ENCODE assay signal across 8 cellular contexts in genomic region chr13:111115841-111116500, GRCh38. TPM values are rescaled to one million over a fixed set of nuclear protein-coding genes. Genes with fewer than 3 reads are reported as not detected.
A peak's percentile ranks its signal among the peaks of the same experiment; 100 is the strongest.
DNase-seq lines count a peak whose midpoint lies in the region; ATAC-seq and TF ChIP-seq lines count a peak whose summit lies in the region.

No MANE protein-coding gene starts in this region.

- H3K27me3 ChIP-seq in heart right ventricle (peaks cover 0 to 74% (median 36%) of the 10 kb centered on the region in 7 donors), prostate gland (replicated peaks; ENCODE audit: insufficient read depth) (no peaks in the 10 kb centered on the region)

- H3K27me3 Mint-ChIP-seq in activated B cell treated with CpG ODN at 0.5 μM for 24 hours: peaks cover 58% of the 10 kb centered on the region

- H3K4me1 ChIP-seq in heart right ventricle (peaks cover 0 to 52% (median 17%) of the 10 kb centered on the region in 9 donors), prostate gland (replicated peaks) (no peaks in the 10 kb centered on the region)

- H3K9me3 ChIP-seq in heart right ventricle (no peaks in the 10 kb centered on the region), prostate gland (no peaks in the 10 kb centered on the region)

- H3K4me1 Mint-ChIP-seq in activated B cell treated with CpG ODN at 0.5 μM for 24 hours: peaks cover 16% of the 10 kb centered on the region

- H3K4me3 ChIP-seq in heart right ventricle (peak overlapping the region; percentile 48 to 72 (median 65)), prostate gland (peak overlapping the region; percentile 50 to 57)

- TF ChIP-seq CTCF in activated B cell treated with CpG ODN at 0.5 μM for 24 hours (IDR thresholded peaks at IDR 0.05) (no peak), heart right ventricle (IDR thresholded peaks at IDR 0.05) (no peak), prostate gland (IDR thresholded peaks at IDR 0.05) (no peak), GM10266 (IDR thresholded peaks at IDR 0.05; ENCODE audit: control insufficient read depth, insufficient read depth, low read depth, missing control alignments) (no peak)

- TF ChIP-seq POLR2A in prostate gland (IDR thresholded peaks at IDR 0.05): no peak

- CTCF ChIA-PET in activated B cell treated with CpG ODN at 0.5 μM for 24 hours (lab: Charles Lee): no interaction called here

- intact Hi-C loops in activated B cell treated with CpG ODN at 0.5 μM for 24 hours (cut with micrococcal nuclease) (loop anchor here (2.0 kb wide), 3 partner anchors 37 to 107 kb away; no protein-coding TSS in a partner anchor), heart right ventricle (cut with DNase I) (loop anchor here in 4 of 10 donors (1.0 to 5.0 kb wide), 3 partner anchors 36 to 101 kb away; no protein-coding TSS in a partner anchor), prostate gland (cut with DNase I) (no loop called here)

- POLR2A ChIA-PET in activated B cell treated with CpG ODN at 0.5 μM for 24 hours (lab: Charles Lee): no interaction called here

- 0 to 1% methylated on average over 33 to 49 of the region's 53 CpGs for WGBS in heart right ventricle, 2 donors
- WGBS in prostate gland: 2% methylated on average over 45 of the region's 53 CpGs

- DNase-seq in NCI-H748 (lab: John Stamatoyannopoulos, UW; ENCODE audit: unreplicated experiment): peak; percentile 46
- no peak for DNase-seq in NCI-H748 treated with DMSO at 0.1 percent for 48 hours (lab: John Stamatoyannopoulos, UW)
- DNase-seq in activated B cell treated with CpG ODN at 0.5 μM for 24 hours: no peak
- DNase-seq in heart right ventricle: peak; percentile 57 to 78
- DNase-seq in prostate gland (ENCODE audit: low spot score): no peak
- DNase-seq in NCI-H2107 (lab: John Stamatoyannopoulos, UW): no peak
- DNase-seq in GM10266 (ENCODE audit: extremely low spot score): no peak

- no peak overlapping the region for H3K27ac Mint-ChIP-seq in activated B cell treated with CpG ODN at 0.5 μM for 24 hours

- H3K27ac ChIP-seq in heart right ventricle (peak overlapping the region; percentile 69 to 92 (median 82)), prostate gland (peak overlapping the region; percentile 78 to 82)

- H3K9me3 Mint-ChIP-seq in activated B cell treated with CpG ODN at 0.5 μM for 24 hours: no peaks in the 10 kb centered on the region

- ATAC-seq in activated B cell treated with CpG ODN at 0.5 μM for 24 hours (ENCODE audit: low read depth) (peak; percentile 28), heart right ventricle (peak; percentile 63 to 88 (median 79)), HG03378 (IDR thresholded peaks at IDR 0.05; ENCODE audit: unreplicated experiment) (no peak)

- peak overlapping the region; percentile 84 for H3K4me3 Mint-ChIP-seq in activated B cell treated with CpG ODN at 0.5 μM for 24 hours

- no peaks in the 10 kb centered on the region for H3K36me3 Mint-ChIP-seq in activated B cell treated with CpG ODN at 0.5 μM for 24 hours (ENCODE audit: low read depth)

- H3K36me3 ChIP-seq in heart right ventricle: no peaks in the 10 kb centered on the region
- H3K36me3 ChIP-seq in prostate gland: no peaks in the 10 kb centered on the region

RNA-seq across cellular contexts. Expression of gene ARHGEF7, which starts 0.9 kb away (rescaled TPM):
- total RNA-seq in activated B cell treated with CpG ODN at 0.5 μM for 24 hours: 79.8 and 95.7 TPM in 2 replicates
- 10 to 100 TPM; 38.9 to 56.6 (median 47.3) TPM for total RNA-seq in heart right ventricle
- 10 to 100 TPM; 18.4 to 23.0 TPM for polyA plus RNA-seq in heart right ventricle
- total RNA-seq in prostate gland: 10 to 100 TPM; 57.9 to 97.3 TPM

Comparison
In these comparisons a context has a peak if more than half of its experiments do, and no peak if none do; other contexts are left out.
1. DNase-seq: peak in NCI-H748 (single experiment) and heart right ventricle (2 of 2); none in NCI-H748 treated with DMSO at 0.1 percent for 48 hours (single experiment), activated B cell treated with CpG ODN at 0.5 μM for 24 hours (single experiment), prostate gland (single experiment), NCI-H2107 (single experiment) and GM10266 (single experiment).